4 cellular contexts compared by ENCODE assay signal in the genomic region with DNA sequence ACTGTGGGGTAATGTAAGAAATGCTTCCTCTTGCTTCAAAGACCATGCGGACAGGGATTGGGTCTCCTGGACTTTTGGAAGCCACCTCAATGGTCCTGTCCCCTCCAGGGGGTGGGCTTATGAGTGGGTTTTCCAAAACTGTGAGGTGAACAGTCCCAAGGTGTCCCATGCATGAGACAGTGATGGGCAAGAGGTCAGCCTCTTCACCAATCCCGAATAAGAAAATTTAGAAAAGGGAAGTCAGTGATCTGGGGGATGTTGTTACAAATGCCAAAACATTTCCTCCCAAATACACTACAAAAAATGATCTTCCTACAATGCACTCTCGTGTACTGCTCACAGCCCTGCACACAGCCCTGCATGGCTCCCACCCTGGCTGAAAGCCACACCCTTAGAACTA.
"Had no signal": no experiment of that assay in that cellular context is flagged by ENCODE, and none has a peak within 500 bp of the region (broad histone marks: within the 10 kb centered on the region; RNA-seq: fewer than 3 reads in every experiment).

No MANE protein-coding gene starts in this region.

- H3K27ac ChIP-seq: GM23248 had no signal

- H3K4me3 ChIP-seq: GM23248 had no signal

- DNase-seq: GM23248, H9, HCEC 1CT, IMR-90 had no signal

- H3K4me3 Mint-ChIP-seq: H9 had no signal

- H3K27ac Mint-ChIP-seq: H9 had no signal

- H2AFZ ChIP-seq: GM23248 had no signal
